13 cellular contexts compared by ENCODE assay signal in the genomic region with DNA sequence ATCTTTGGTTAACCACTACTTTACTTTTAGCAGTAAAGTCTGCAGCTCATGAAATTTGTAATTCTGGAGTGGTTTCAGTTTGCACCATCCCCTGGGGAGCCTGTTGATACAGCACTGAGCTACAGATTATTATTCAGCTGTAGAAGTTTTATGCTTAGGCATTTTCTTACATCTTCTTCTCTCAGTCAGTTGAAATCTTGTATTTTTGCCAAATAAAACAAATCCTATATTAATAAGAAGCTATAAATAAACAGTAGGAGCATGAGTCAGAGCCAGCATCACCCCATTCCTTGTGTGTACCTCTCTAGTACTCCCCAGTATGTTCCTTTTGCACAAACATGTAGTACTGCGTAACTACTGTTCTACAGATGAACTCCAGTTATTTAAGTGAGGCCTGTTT.
DNase-seq lines count a peak whose midpoint lies in the region; ATAC-seq and TF ChIP-seq lines count a peak whose summit lies in the region.
"Had no signal": no experiment of that assay in that cellular context is flagged by ENCODE, and none has a peak within 500 bp of the region (broad histone marks: within the 10 kb centered on the region; RNA-seq: fewer than 3 reads in every experiment).

No MANE protein-coding gene starts in this region.

- no peak for TF ChIP-seq CTCF in MCF 10A (IDR thresholded peaks at IDR 0.05; ENCODE audit: unreplicated experiment)
- no peak for TF ChIP-seq CTCF in breast epithelium (IDR thresholded peaks at IDR 0.05)
- TF ChIP-seq CTCF in SK-N-SH (IDR thresholded peaks at IDR 0.05), result no peak
- no peak for TF ChIP-seq CTCF in heart right ventricle (IDR thresholded peaks at IDR 0.05)
- TF ChIP-seq CTCF in uterus (IDR thresholded peaks at IDR 0.05), result no peak
- TF ChIP-seq CTCF in natural killer cell (IDR thresholded peaks at IDR 0.05), result no peak

- TF ChIP-seq POLR2A in breast epithelium (IDR thresholded peaks at IDR 0.05), result no peak
- no peak for TF ChIP-seq POLR2A in uterus (IDR thresholded peaks at IDR 0.05)

- H4K20me1 ChIP-seq in SK-N-SH (ENCODE audit: insufficient read depth), result no peaks in the 10 kb centered on the region

- peak; percentile 90 for DNase-seq in MCF 10A (ENCODE audit: unreplicated experiment)
- no peak for DNase-seq in breast epithelium (ENCODE audit: low spot score in 2 of 2)
- no peak for DNase-seq in SK-N-SH
- DNase-seq in heart right ventricle, result peak in 1 of 2 donors; percentile 49
- peak in 1 of 2 donors; percentile 12 for DNase-seq in uterus
- DNase-seq in left lobe of liver (ENCODE audit: low spot score), result no peak
- no peak for DNase-seq in natural killer cell
- DNase-seq in CD8-positive, alpha-beta memory T cell, result no peak
- DNase-seq: C1 segment of cervical spinal cord, kidney, NCI-H446 had no signal

- H3K27me3 Mint-ChIP-seq in MCF 10A (ENCODE audit: insufficient read depth, unreplicated experiment) (no peaks in the 10 kb centered on the region), natural killer cell (ENCODE audit: low read depth in 2 of 2) (no peaks in the 10 kb centered on the region)
- no peaks in the 10 kb centered on the region for H3K27me3 Mint-ChIP-seq in CD8-positive, alpha-beta memory T cell
- H3K27me3 Mint-ChIP-seq: dendritic cell treated with granulocyte-macrophage colony-stimulating factor and Interleukin-4, amounts not matched to agents 40 ng/mL and 50 ng/mL, for 4 days had no signal

- intact Hi-C loops in MCF 10A (cut with micrococcal nuclease) (no loop called here), breast epithelium (cut with DNase I; ENCODE audit: low total_unique reads) (no loop called here), heart right ventricle (cut with DNase I) (no loop called here), uterus (cut with DNase I; ENCODE audit: low total_unique reads) (no loop called here), natural killer cell (cut with micrococcal nuclease) (no loop called here)

- 81% methylated on average over 1 of the region's 1 CpG for WGBS in SK-N-SH (ENCODE audit: low lambda C conversion rate)
- 78 to 86% methylated on average over 1 of the region's 1 CpG for WGBS in heart right ventricle, 2 donors

- TF ChIP-seq EP300 in SK-N-SH (IDR thresholded peaks at IDR 0.05; ENCODE audit: borderline replicate concordance in 1 of 2, low read depth in 1 of 2, low read length in 1 of 2), result no peak; a peak in 1 of 4 replicates

- H3K4me1 Mint-ChIP-seq in MCF 10A (ENCODE audit: insufficient read depth, unreplicated experiment), result peaks cover 10% of the 10 kb centered on the region
- H3K4me1 Mint-ChIP-seq in natural killer cell, result peaks cover 3 to 8% of the 10 kb centered on the region in 2 donors
- peaks cover 0 to 1% (median 0%) of the 10 kb centered on the region in 3 donors for H3K4me1 Mint-ChIP-seq in CD8-positive, alpha-beta memory T cell
- H3K4me1 Mint-ChIP-seq: stimulated activated effector memory CD8-positive, alpha-beta T cell treated with anti-CD3 and anti-CD28 coated beads, Interleukin-12 subunit alpha, Interleukin-12 subunit beta, amount 100 ng/mL, for 72 hours had no signal

- H3K9me3 ChIP-seq in breast epithelium, result no peaks in the 10 kb centered on the region
- no peaks in the 10 kb centered on the region for H3K9me3 ChIP-seq in SK-N-SH
- no peaks in the 10 kb centered on the region for H3K9me3 ChIP-seq in heart right ventricle
- no peaks in the 10 kb centered on the region for H3K9me3 ChIP-seq in uterus
- H3K9me3 ChIP-seq in CD8-positive, alpha-beta memory T cell (ENCODE audit: low read length), result no peaks in the 10 kb centered on the region

- no peaks in the 10 kb centered on the region for H3K79me2 ChIP-seq in SK-N-SH (ENCODE audit: insufficient read depth)

- H3K36me3 Mint-ChIP-seq in MCF 10A (ENCODE audit: insufficient read depth, unreplicated experiment) (peaks cover 15% of the 10 kb centered on the region), natural killer cell (peaks cover 10% of the 10 kb centered on the region)
- peaks cover 12 to 36% (median 16%) of the 10 kb centered on the region in 3 donors for H3K36me3 Mint-ChIP-seq in CD8-positive, alpha-beta memory T cell

- ATAC-seq in heart right ventricle (peak in 5 of 8 donors; percentile 52 to 74 (median 71)), left lobe of liver (no peak), natural killer cell (no peak)
- ATAC-seq: stimulated activated effector memory CD8-positive, alpha-beta T cell treated with anti-CD3 and anti-CD28 coated beads, Interleukin-12 subunit alpha, Interleukin-12 subunit beta, amount 100 ng/mL, for 72 hours had no signal

- H3K27me3 ChIP-seq in breast epithelium (no peaks in the 10 kb centered on the region), SK-N-SH (ENCODE audit: insufficient read depth) (no peaks in the 10 kb centered on the region), heart right ventricle (no peaks in the 10 kb centered on the region), uterus (no peaks in the 10 kb centered on the region)
- H3K27me3 ChIP-seq in CD8-positive, alpha-beta memory T cell (ENCODE audit: insufficient read depth, low read length, poor library complexity, severe bottlenecking), result no peaks in the 10 kb centered on the region

- CTCF ChIA-PET in MCF 10A (lab: Yijun Ruan, JAX) (interaction anchor here (0.6 to 2.1 kb wide), 9 partner anchors 8 to 157 kb away, joined by 3 to 8 read pairs (median 3); a partner anchor contains a TSS), SK-N-SH (lab: Yijun Ruan, JAX) (interaction anchor here (1.1 kb wide), 1 partner anchor 41 kb away, joined by 3 read pairs; no protein-coding TSS in a partner anchor)
- CTCF ChIA-PET in CD8-positive, alpha-beta memory T cell (lab: Charles Lee), result no interaction called here

- peak overlapping the region; percentile 70 for H3K27ac Mint-ChIP-seq in MCF 10A (ENCODE audit: low read depth, unreplicated experiment)
- H3K27ac Mint-ChIP-seq in natural killer cell, result no peak overlapping the region
- H3K27ac Mint-ChIP-seq in CD8-positive, alpha-beta memory T cell, result no peak overlapping the region
- H3K27ac Mint-ChIP-seq: dendritic cell treated with granulocyte-macrophage colony-stimulating factor and Interleukin-4, amounts not matched to agents 40 ng/mL and 50 ng/mL, for 4 days; stimulated activated effector memory CD8-positive, alpha-beta T cell treated with anti-CD3 and anti-CD28 coated beads, Interleukin-12 subunit alpha, Interleukin-12 subunit beta, amount 100 ng/mL, for 72 hours had no signal

- no peak for TF ChIP-seq RAD21 in SK-N-SH (IDR thresholded peaks at IDR 0.05; ENCODE audit: low read length)

- H3K4me1 ChIP-seq in breast epithelium (no peaks in the 10 kb centered on the region), SK-N-SH (ENCODE audit: control insufficient read depth in 1 of 2, insufficient read depth in 2 of 2, low read depth in 1 of 2, low read length in 1 of 2) (peaks cover 3 to 39% of the 10 kb centered on the region in 2 experiments; a peak in 3 of 4 replicates), heart right ventricle (peaks cover 0 to 11% (median 0%) of the 10 kb centered on the region in 9 donors), uterus (no peaks in the 10 kb centered on the region)
- H3K4me1 ChIP-seq in CD8-positive, alpha-beta memory T cell (ENCODE audit: insufficient read depth, low read length), result no peaks in the 10 kb centered on the region

- H3K9me3 Mint-ChIP-seq in MCF 10A (ENCODE audit: unreplicated experiment) (no peaks in the 10 kb centered on the region), natural killer cell (no peaks in the 10 kb centered on the region)
- H3K9me3 Mint-ChIP-seq in CD8-positive, alpha-beta memory T cell, result no peaks in the 10 kb centered on the region
- H3K9me3 Mint-ChIP-seq: dendritic cell treated with granulocyte-macrophage colony-stimulating factor and Interleukin-4, amounts not matched to agents 40 ng/mL and 50 ng/mL, for 4 days; stimulated activated effector memory CD8-positive, alpha-beta T cell treated with anti-CD3 and anti-CD28 coated beads, Interleukin-12 subunit alpha, Interleukin-12 subunit beta, amount 100 ng/mL, for 72 hours had no signal

- H3K9ac ChIP-seq in SK-N-SH, result peak overlapping the region; percentile 22; the same call in 1 of the 2 replicates

- H3K4me3 Mint-ChIP-seq in MCF 10A (ENCODE audit: unreplicated experiment) (no peak overlapping the region), natural killer cell (no peak overlapping the region)
- no peak overlapping the region for H3K4me3 Mint-ChIP-seq in CD8-positive, alpha-beta memory T cell
- H3K4me3 Mint-ChIP-seq: dendritic cell treated with granulocyte-macrophage colony-stimulating factor and Interleukin-4, amounts not matched to agents 40 ng/mL and 50 ng/mL, for 4 days; stimulated activated effector memory CD8-positive, alpha-beta T cell treated with anti-CD3 and anti-CD28 coated beads, Interleukin-12 subunit alpha, Interleukin-12 subunit beta, amount 100 ng/mL, for 72 hours had no signal

- peaks cover 17% of the 10 kb centered on the region for H3F3A ChIP-seq in SK-N-SH (replicated peaks; ENCODE audit: insufficient read depth)

- H3K36me3 ChIP-seq in breast epithelium (no peaks in the 10 kb centered on the region), SK-N-SH (replicated peaks in 1 of 2; ENCODE audit: control insufficient read depth in 1 of 2, insufficient read depth in 2 of 2, low read length in 1 of 2) (peaks cover 10 to 15% of the 10 kb centered on the region in 2 experiments), heart right ventricle (peaks cover 0 to 25% (median 3%) of the 10 kb centered on the region in 9 donors), uterus (no peaks in the 10 kb centered on the region)
- no peaks in the 10 kb centered on the region for H3K36me3 ChIP-seq in CD8-positive, alpha-beta memory T cell (ENCODE audit: insufficient read depth, low read length)

- H3K27ac ChIP-seq in breast epithelium (peak overlapping the region in 1 of 2 donors; percentile 8), SK-N-SH (ENCODE audit: low read depth in 2 of 2, low read length in 1 of 2) (peak overlapping the region; percentile 28 to 60; a peak in 3 of 4 replicates), heart right ventricle (peak overlapping the region in 3 of 10 donors; percentile 0 to 39 (median 30)), uterus (peak overlapping the region; percentile 35 to 49)
- H3K27ac ChIP-seq in CD8-positive, alpha-beta memory T cell (ENCODE audit: low read depth, low read length), result no peak overlapping the region

- peak overlapping the region; percentile 46; the same call in 1 of the 2 replicates for H3K4me2 ChIP-seq in SK-N-SH

- POLR2A ChIA-PET in MCF 10A (lab: Yijun Ruan, JAX) (interaction anchor here (0.6 to 1.7 kb wide), 9 partner anchors 10 to 574 kb away, joined by 3 to 6 read pairs (median 3); a partner anchor contains a TSS), SK-N-SH (lab: Yijun Ruan, JAX) (no interaction called here)
- POLR2A ChIA-PET in CD8-positive, alpha-beta memory T cell (lab: Charles Lee), result no interaction called here

- no peak overlapping the region for H2AFZ ChIP-seq in SK-N-SH (ENCODE audit: low read depth)

- peak overlapping the region in 1 of 3 donors; percentile 20 for H3K4me3 ChIP-seq in breast epithelium
- no peak overlapping the region for H3K4me3 ChIP-seq in SK-N-SH (ENCODE audit: low read depth in 2 of 2, low read length in 1 of 2)
- H3K4me3 ChIP-seq in heart right ventricle, result peak overlapping the region in 4 of 10 donors; percentile 1 to 13 (median 6)
- no peak overlapping the region for H3K4me3 ChIP-seq in uterus
- no peak overlapping the region for H3K4me3 ChIP-seq in CD8-positive, alpha-beta memory T cell (ENCODE audit: low read length)

- H3K9me2 ChIP-seq in SK-N-SH, result no peaks in the 10 kb centered on the region

- no TSS peak for BruUV-seq in MCF 10A (replicated peaks; lab: Mats Ljungman, UMichigan)

Comparison
In these comparisons a context has a peak if more than half of its experiments do, and no peak if none do; other contexts are left out.
1. ATAC-seq: peak in heart right ventricle (5 of 8); none in left lobe of liver (single experiment) and natural killer cell (0 of 3).